1 cellular context compared by ENCODE assay signal in the genomic region with DNA sequence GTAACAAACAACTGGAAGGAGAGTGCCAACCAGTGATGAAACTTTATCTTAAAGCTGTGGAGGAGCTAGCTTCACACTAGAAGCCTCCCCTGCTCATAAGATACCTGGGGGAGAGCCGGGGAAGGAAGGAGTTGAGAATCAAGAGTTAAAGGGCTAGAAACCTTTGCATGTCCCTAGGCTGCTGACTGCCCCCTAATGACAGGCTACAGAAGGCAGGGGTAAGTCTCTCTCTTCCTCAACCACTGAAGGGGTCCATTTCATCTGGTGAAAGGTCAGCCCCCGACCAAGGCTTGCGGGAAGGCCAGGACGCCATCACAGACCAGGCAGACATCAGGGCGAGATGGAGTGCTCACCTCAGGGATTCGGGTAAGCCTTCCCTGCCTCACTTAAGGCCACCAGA.
TF ChIP-seq lines count a peak whose summit lies in the region.

No MANE protein-coding gene starts in this region.

TF ChIP-seq in GM12878, 131 proteins besides CTCF, POLR2A, EP300 and RAD21 (continued from another document):
- TF ChIP-seq, protein P1, sequence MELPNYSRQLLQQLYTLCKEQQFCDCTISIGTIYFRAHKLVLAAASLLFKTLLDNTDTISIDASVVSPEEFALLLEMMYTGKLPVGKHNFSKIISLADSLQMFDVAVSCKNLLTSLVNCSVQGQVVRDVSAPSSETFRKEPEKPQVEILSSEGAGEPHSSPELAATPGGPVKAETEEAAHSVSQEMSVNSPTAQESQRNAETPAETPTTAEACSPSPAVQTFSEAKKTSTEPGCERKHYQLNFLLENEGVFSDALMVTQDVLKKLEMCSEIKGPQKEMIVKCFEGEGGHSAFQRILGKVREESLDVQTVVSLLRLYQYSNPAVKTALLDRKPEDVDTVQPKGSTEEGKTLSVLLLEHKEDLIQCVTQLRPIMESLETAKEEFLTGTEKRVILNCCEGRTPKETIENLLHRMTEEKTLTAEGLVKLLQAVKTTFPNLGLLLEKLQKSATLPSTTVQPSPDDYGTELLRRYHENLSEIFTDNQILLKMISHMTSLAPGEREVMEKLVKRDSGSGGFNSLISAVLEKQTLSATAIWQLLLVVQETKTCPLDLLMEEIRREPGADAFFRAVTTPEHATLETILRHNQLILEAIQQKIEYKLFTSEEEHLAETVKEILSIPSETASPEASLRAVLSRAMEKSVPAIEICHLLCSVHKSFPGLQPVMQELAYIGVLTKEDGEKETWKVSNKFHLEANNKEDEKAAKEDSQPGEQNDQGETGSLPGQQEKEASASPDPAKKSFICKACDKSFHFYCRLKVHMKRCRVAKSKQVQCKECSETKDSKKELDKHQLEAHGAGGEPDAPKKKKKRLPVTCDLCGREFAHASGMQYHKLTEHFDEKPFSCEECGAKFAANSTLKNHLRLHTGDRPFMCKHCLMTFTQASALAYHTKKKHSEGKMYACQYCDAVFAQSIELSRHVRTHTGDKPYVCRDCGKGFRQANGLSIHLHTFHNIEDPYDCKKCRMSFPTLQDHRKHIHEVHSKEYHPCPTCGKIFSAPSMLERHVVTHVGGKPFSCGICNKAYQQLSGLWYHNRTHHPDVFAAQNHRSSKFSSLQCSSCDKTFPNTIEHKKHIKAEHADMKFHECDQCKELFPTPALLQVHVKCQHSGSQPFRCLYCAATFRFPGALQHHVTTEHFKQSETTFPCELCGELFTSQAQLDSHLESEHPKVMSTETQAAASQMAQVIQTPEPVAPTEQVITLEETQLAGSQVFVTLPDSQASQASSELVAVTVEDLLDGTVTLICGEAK (IDR thresholded peaks at IDR 0.05; ENCODE audit: borderline replicate concordance), result no peak
- no peak for TF ChIP-seq PAX8 (IDR thresholded peaks at IDR 0.05)
- TF ChIP-seq CHD4 (IDR thresholded peaks at IDR 0.05), result no peak
- no peak for TF ChIP-seq ZNF24 (IDR thresholded peaks at IDR 0.05)
- TF ChIP-seq BHLHE40 (IDR thresholded peaks at IDR 0.05; ENCODE audit: borderline replicate concordance in 1 of 2, low read depth in 2 of 2, low read length in 1 of 2), result no peak
- no peak for TF ChIP-seq HDAC2 (IDR thresholded peaks at IDR 0.05)
- no peak for TF ChIP-seq ESRRA (IDR thresholded peaks at IDR 0.05; ENCODE audit: low read length)
- TF ChIP-seq CHD2 (IDR thresholded peaks at IDR 0.05; ENCODE audit: borderline replicate concordance, low read depth, low read length), result no peak
- no peak for TF ChIP-seq RBBP5 (conservative IDR thresholded peaks at IDR 0.05)
- TF ChIP-seq, protein P2, sequence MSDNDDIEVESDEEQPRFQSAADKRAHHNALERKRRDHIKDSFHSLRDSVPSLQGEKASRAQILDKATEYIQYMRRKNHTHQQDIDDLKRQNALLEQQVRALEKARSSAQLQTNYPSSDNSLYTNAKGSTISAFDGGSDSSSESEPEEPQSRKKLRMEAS (IDR thresholded peaks at IDR 0.05; ENCODE audit: low read depth, low read length), result no peak
